Comparison of ENCODE assay signal across 21 cellular contexts in genomic region chr3:121885386-121885785, GRCh38. TPM values are rescaled to one million over a fixed set of nuclear protein-coding genes. Genes with fewer than 3 reads are reported as not detected.
A peak's percentile ranks its signal among the peaks of the same experiment; 100 is the strongest.
DNase-seq lines count a peak whose midpoint lies in the region; ATAC-seq and TF ChIP-seq lines count a peak whose summit lies in the region.
"Had no signal": no experiment of that assay in that cellular context is flagged by ENCODE, and none has a peak within 500 bp of the region (broad histone marks: within the 10 kb centered on the region; RNA-seq: fewer than 3 reads in every experiment).

No MANE protein-coding gene starts in this region.

- H3K4me3 ChIP-seq in fibroblast of pulmonary artery (replicated peaks; ENCODE audit: low read depth, low read length) (no peak overlapping the region), smooth muscle cell (no peak overlapping the region), PC-9 (no peak overlapping the region)
- H3K4me3 ChIP-seq: BLaER1 treated with 17β-estradiol and CSF1 and Interleukin-3, amounts not matched to agents 10 nM and 100 nM; GM12878 had no signal

- no peaks in the 10 kb centered on the region for H3K36me3 ChIP-seq in smooth muscle cell (ENCODE audit: low read depth)
- no peaks in the 10 kb centered on the region for H3K36me3 ChIP-seq in PC-9 (ENCODE audit: low read depth)

- H3K79me2 ChIP-seq in smooth muscle cell (ENCODE audit: low read depth) (no peaks in the 10 kb centered on the region), PC-9 (ENCODE audit: low read depth) (no peaks in the 10 kb centered on the region)

- H3K9me3 Mint-ChIP-seq in activated CD8-positive, alpha-beta T cell treated with anti-CD3 and anti-CD28 coated beads, Interleukin-2, amount 10 ng/mL, durations not matched to agents 7 days and 5 days (ENCODE audit: insufficient read depth): no peaks in the 10 kb centered on the region
- H3K9me3 Mint-ChIP-seq in activated CD8-positive, alpha-beta T cell treated with anti-CD3 and anti-CD28 coated beads for 36 hours: no peaks in the 10 kb centered on the region
- no peaks in the 10 kb centered on the region for H3K9me3 Mint-ChIP-seq in WTC11

- H3K36me3 Mint-ChIP-seq in activated CD8-positive, alpha-beta T cell treated with anti-CD3 and anti-CD28 coated beads, Interleukin-2, amount 10 ng/mL, durations not matched to agents 7 days and 5 days (ENCODE audit: low read depth): peaks cover 3% of the 10 kb centered on the region
- H3K36me3 Mint-ChIP-seq in activated CD8-positive, alpha-beta T cell treated with anti-CD3 and anti-CD28 coated beads for 36 hours (ENCODE audit: low read depth): no peaks in the 10 kb centered on the region
- no peaks in the 10 kb centered on the region for H3K36me3 Mint-ChIP-seq in WTC11

- no peak overlapping the region for H3K27ac ChIP-seq in smooth muscle cell (ENCODE audit: low read depth)
- H3K27ac ChIP-seq in PC-9: no peak overlapping the region
- H3K27ac ChIP-seq: 22Rv1; BLaER1 treated with 17β-estradiol and CSF1 and Interleukin-3, amounts not matched to agents 10 nM and 100 nM had no signal

- DNase-seq in activated CD8-positive, alpha-beta T cell treated with anti-CD3 and anti-CD28 coated beads, Interleukin-2, amount 10 ng/mL, durations not matched to agents 7 days and 5 days: no peak
- no peak for DNase-seq in activated CD8-positive, alpha-beta T cell treated with anti-CD3 and anti-CD28 coated beads for 36 hours
- DNase-seq in WTC11 (ENCODE audit: low spot score): no peak
- DNase-seq in fibroblast of pulmonary artery (ENCODE audit: low read depth): peak; percentile 9
- no peak for DNase-seq in smooth muscle cell (lab: John Stamatoyannopoulos, UW; ENCODE audit: unreplicated experiment)
- DNase-seq in PC-9: no peak
- DNase-seq: HCEC 1CT, Karpas-422, NCI-H1417, NCI-H1930, NCI-H2171 treated with DMSO at 0.1 percent for 48 hours, NCI-H510A, NCI-H82, Right ventricle myocardium superior, SK-N-SH had no signal

- peak overlapping the region; percentile 1 for H3K27ac Mint-ChIP-seq in activated CD8-positive, alpha-beta T cell treated with anti-CD3 and anti-CD28 coated beads, Interleukin-2, amount 10 ng/mL, durations not matched to agents 7 days and 5 days
- H3K27ac Mint-ChIP-seq in activated CD8-positive, alpha-beta T cell treated with anti-CD3 and anti-CD28 coated beads for 36 hours: no peak overlapping the region
- peak overlapping the region; percentile 36 for H3K27ac Mint-ChIP-seq in WTC11

- WGBS in smooth muscle cell (ENCODE audit: low lambda C conversion rate): 67% methylated on average over 2 of the region's 2 CpGs

- H3K4me1 ChIP-seq in smooth muscle cell (ENCODE audit: low read depth) (no peaks in the 10 kb centered on the region), PC-9 (replicated peaks; ENCODE audit: insufficient read depth) (no peaks in the 10 kb centered on the region)

- H3F3A ChIP-seq in smooth muscle cell (ENCODE audit: low read depth) (no peaks in the 10 kb centered on the region), PC-9 (ENCODE audit: insufficient read depth, low read depth) (no peaks in the 10 kb centered on the region)

- no peak for ATAC-seq in activated CD8-positive, alpha-beta T cell treated with anti-CD3 and anti-CD28 coated beads, Interleukin-2, amount 10 ng/mL, durations not matched to agents 7 days and 5 days
- ATAC-seq in activated CD8-positive, alpha-beta T cell treated with anti-CD3 and anti-CD28 coated beads for 36 hours: no peak
- no peak for ATAC-seq in WTC11
- ATAC-seq in GM19463 (IDR thresholded peaks at IDR 0.05; ENCODE audit: unreplicated experiment): no peak
- no peak for ATAC-seq in HG03469 (IDR thresholded peaks at IDR 0.05; ENCODE audit: unreplicated experiment)
- ATAC-seq: GM12878, Panc1 had no signal

- intact Hi-C loops in activated CD8-positive, alpha-beta T cell treated with anti-CD3 and anti-CD28 coated beads for 36 hours (cut with micrococcal nuclease): loop anchor here (10.0 kb wide), 1 partner anchor 209 kb away; no protein-coding TSS in a partner anchor
- intact Hi-C loops in PC-9 (cut with micrococcal nuclease; ENCODE audit: unreplicated experiment): no loop called here

- BruUV-seq in PC-9 (replicated peaks; lab: Mats Ljungman, UMichigan): no TSS peak

- H3K9me3 ChIP-seq in smooth muscle cell (replicated peaks; ENCODE audit: low read depth): no peaks in the 10 kb centered on the region
- H3K9me3 ChIP-seq in PC-9 (ENCODE audit: insufficient read depth, low read depth): no peaks in the 10 kb centered on the region
- H3K9me3 ChIP-seq: BLaER1 treated with 17β-estradiol and CSF1 and Interleukin-3, amounts not matched to agents 10 nM and 100 nM; SK-N-SH had no signal

- H2AFZ ChIP-seq in smooth muscle cell (ENCODE audit: low read depth): no peak overlapping the region
- no peak overlapping the region for H2AFZ ChIP-seq in PC-9

- H3K9me2 ChIP-seq in PC-9 (ENCODE audit: insufficient read depth): no peaks in the 10 kb centered on the region
- H3K9me2 ChIP-seq: SK-N-SH had no signal

- CTCF ChIA-PET in activated CD8-positive, alpha-beta T cell treated with anti-CD3 and anti-CD28 coated beads, Interleukin-2, amount 10 ng/mL, durations not matched to agents 7 days and 5 days (lab: Charles Lee): no interaction called here
- CTCF ChIA-PET in activated CD8-positive, alpha-beta T cell treated with anti-CD3 and anti-CD28 coated beads for 36 hours (lab: Charles Lee): no interaction called here
- CTCF ChIA-PET in WTC11 (lab: Charles Lee) (interaction anchor here (1.4 kb wide), 1 partner anchor 110 kb away, joined by 4 read pairs; no protein-coding TSS in a partner anchor), PC-9 (lab: Charles Lee) (no interaction called here)

- no peaks in the 10 kb centered on the region for H3K4me1 Mint-ChIP-seq in activated CD8-positive, alpha-beta T cell treated with anti-CD3 and anti-CD28 coated beads, Interleukin-2, amount 10 ng/mL, durations not matched to agents 7 days and 5 days (ENCODE audit: low read depth)
- H3K4me1 Mint-ChIP-seq in activated CD8-positive, alpha-beta T cell treated with anti-CD3 and anti-CD28 coated beads for 36 hours (ENCODE audit: low read depth): no peaks in the 10 kb centered on the region
- peaks cover 10% of the 10 kb centered on the region for H3K4me1 Mint-ChIP-seq in WTC11

- POLR2A ChIA-PET in activated CD8-positive, alpha-beta T cell treated with anti-CD3 and anti-CD28 coated beads, Interleukin-2, amount 10 ng/mL, durations not matched to agents 7 days and 5 days (lab: Charles Lee): no interaction called here
- POLR2A ChIA-PET in activated CD8-positive, alpha-beta T cell treated with anti-CD3 and anti-CD28 coated beads for 36 hours (lab: Charles Lee): no interaction called here
- POLR2A ChIA-PET in WTC11 (lab: Charles Lee) (no interaction called here), PC-9 (lab: Charles Lee; ENCODE audit: unreplicated experiment) (no interaction called here)

- H4K20me1 ChIP-seq in smooth muscle cell (ENCODE audit: low read depth) (no peaks in the 10 kb centered on the region), PC-9 (ENCODE audit: insufficient read depth) (no peaks in the 10 kb centered on the region)
- H4K20me1 ChIP-seq: BLaER1 treated with 17β-estradiol and CSF1 and Interleukin-3, amounts not matched to agents 10 nM and 100 nM had no signal

- H3K9ac ChIP-seq in smooth muscle cell (ENCODE audit: low read depth): no peak overlapping the region
- H3K9ac ChIP-seq: BLaER1 treated with 17β-estradiol and CSF1 and Interleukin-3, amounts not matched to agents 10 nM and 100 nM; SK-N-SH had no signal

- H3K4me3 Mint-ChIP-seq in activated CD8-positive, alpha-beta T cell treated with anti-CD3 and anti-CD28 coated beads, Interleukin-2, amount 10 ng/mL, durations not matched to agents 7 days and 5 days: no peak overlapping the region
- H3K4me3 Mint-ChIP-seq in activated CD8-positive, alpha-beta T cell treated with anti-CD3 and anti-CD28 coated beads for 36 hours: no peak overlapping the region
- no peak overlapping the region for H3K4me3 Mint-ChIP-seq in WTC11

- no peaks in the 10 kb centered on the region for H3K27me3 ChIP-seq in smooth muscle cell (ENCODE audit: low read depth)
- H3K27me3 ChIP-seq in PC-9 (ENCODE audit: insufficient read depth, low read depth): no peaks in the 10 kb centered on the region
- H3K27me3 ChIP-seq: BLaER1 treated with 17β-estradiol and CSF1 and Interleukin-3, amounts not matched to agents 10 nM and 100 nM had no signal

- TF ChIP-seq CTCF in activated CD8-positive, alpha-beta T cell treated with anti-CD3 and anti-CD28 coated beads for 36 hours (IDR thresholded peaks at IDR 0.05): no peak
- TF ChIP-seq CTCF in WTC11 (IDR thresholded peaks at IDR 0.05) (no peak), fibroblast of pulmonary artery (IDR thresholded peaks at IDR 0.05; ENCODE audit: low read length, missing control alignments) (no peak), smooth muscle cell (IDR thresholded peaks at IDR 0.05; ENCODE audit: borderline replicate concordance, insufficient read depth, poor library complexity, severe bottlenecking) (no peak), PC-9 (conservative IDR thresholded peaks at IDR 0.05) (no peak)

- no peaks in the 10 kb centered on the region for H3K27me3 Mint-ChIP-seq in activated CD8-positive, alpha-beta T cell treated with anti-CD3 and anti-CD28 coated beads, Interleukin-2, amount 10 ng/mL, durations not matched to agents 7 days and 5 days (ENCODE audit: low read depth)
- H3K27me3 Mint-ChIP-seq in activated CD8-positive, alpha-beta T cell treated with anti-CD3 and anti-CD28 coated beads for 36 hours: no peaks in the 10 kb centered on the region
- H3K27me3 Mint-ChIP-seq in WTC11 (ENCODE audit: low read depth): no peaks in the 10 kb centered on the region

- H3K4me2 ChIP-seq in smooth muscle cell (peak overlapping the region; percentile 15), PC-9 (no peak overlapping the region)
- H3K4me2 ChIP-seq: SK-N-SH had no signal

RNA-seq across cellular contexts. Expression of gene SLC15A2, which starts 8.8 kb away (rescaled TPM):
- total RNA-seq in activated CD8-positive, alpha-beta T cell treated with anti-CD3 and anti-CD28 coated beads, Interleukin-2, amount 10 ng/mL, durations not matched to agents 7 days and 5 days: 1 to 10 TPM; 1.9 to 3.9 TPM
- 1 to 10 TPM; 1.7 TPM for total RNA-seq in activated CD8-positive, alpha-beta T cell treated with anti-CD3 and anti-CD28 coated beads for 36 hours
- total RNA-seq in WTC11 (2021) (2.4 to 3.8 TPM (median 3.4 TPM) in 3 replicates), smooth muscle cell (0.36 and 1.5 TPM in 2 replicates), PC-9 (2021) (1.1 and 2.8 TPM in 2 replicates)
- 0.07 and 0.35 TPM in 2 replicates for polyA plus RNA-seq in smooth muscle cell

RNA-seq across cellular contexts. Expression of gene EAF2, which starts 50.4 kb away (rescaled TPM):
- total RNA-seq in activated CD8-positive, alpha-beta T cell treated with anti-CD3 and anti-CD28 coated beads, Interleukin-2, amount 10 ng/mL, durations not matched to agents 7 days and 5 days: 10 to 100 TPM; 12.8 to 13.1 TPM
- total RNA-seq in activated CD8-positive, alpha-beta T cell treated with anti-CD3 and anti-CD28 coated beads for 36 hours: 10 to 100 TPM; 13.4 to 14.4 TPM
- total RNA-seq in WTC11 (2021): 5.3 to 7.6 TPM (median 7.0 TPM) in 3 replicates
- 4.1 and 7.3 TPM in 2 replicates for total RNA-seq in smooth muscle cell
- 5.1 and 6.5 TPM in 2 replicates for polyA plus RNA-seq in smooth muscle cell
- 0.90 and 2.0 TPM in 2 replicates for total RNA-seq in PC-9 (2021)

RNA-seq across cellular contexts. Expression of gene IQCB1, which starts 50.5 kb away (rescaled TPM):
- 10 to 100 TPM; 35.8 to 40.2 TPM for total RNA-seq in activated CD8-positive, alpha-beta T cell treated with anti-CD3 and anti-CD28 coated beads, Interleukin-2, amount 10 ng/mL, durations not matched to agents 7 days and 5 days
- total RNA-seq in activated CD8-positive, alpha-beta T cell treated with anti-CD3 and anti-CD28 coated beads for 36 hours: 10 to 100 TPM; 45.4 to 51.6 TPM
- 26.8 to 30.2 TPM (median 27.7 TPM) in 3 replicates for total RNA-seq in WTC11 (2021)
- 19.2 and 22.3 TPM in 2 replicates for total RNA-seq in smooth muscle cell
- polyA plus RNA-seq in smooth muscle cell: 14.2 and 20.1 TPM in 2 replicates
- total RNA-seq in PC-9 (2021): 14.6 and 14.8 TPM in 2 replicates
